8 cellular contexts compared by ENCODE assay signal in genomic region chr20:6768228-6769185, GRCh38. TPM values are rescaled to one million over a fixed set of nuclear protein-coding genes. Genes with fewer than 3 reads are reported as not detected.
DNase-seq lines count a peak whose midpoint lies in the region; ATAC-seq and TF ChIP-seq lines count a peak whose summit lies in the region.

No MANE protein-coding gene starts in this region.

- peak overlapping the region; percentile 77 to 87 for H3K27ac ChIP-seq in mucosa of rectum (ENCODE audit: low read depth in 2 of 2, low read length in 2 of 2)

- in situ Hi-C loops in GM13977 (cut with MboI; ENCODE audit: low pct_unique_long_range_greater_than_20kb, low sequenced_read_pairs, unreplicated experiment), result no loop called here

- peaks cover 10 to 20% of the 10 kb centered on the region in 2 donors for H3K4me1 ChIP-seq in mucosa of rectum (ENCODE audit: control insufficient read depth in 2 of 2, insufficient read depth in 2 of 2, low read length in 2 of 2)

- TF ChIP-seq CTCF in GM13977 (IDR thresholded peaks at IDR 0.05; ENCODE audit: extremely low read depth, insufficient read depth, missing control alignments), result no peak
- TF ChIP-seq CTCF in epithelial cell of proximal tubule (conservative IDR thresholded peaks at IDR 0.05; ENCODE audit: low read depth, low read length), result no peak

- H3K9ac ChIP-seq in mucosa of rectum (ENCODE audit: low read depth in 1 of 2, low read length in 2 of 2), result peak overlapping the region; percentile 71 to 94

- DNase-seq in GM13977 (ENCODE audit: low spot score) (peak; percentile 17), LoVo (ENCODE audit: low spot score) (peak; percentile 20), epithelial cell of proximal tubule (ENCODE audit: low read depth) (no peak), cerebellar nuclear complex (lab: John Stamatoyannopoulos, UW) (no peak), NCI-H1694 (lab: John Stamatoyannopoulos, UW) (no peak)

- H3K9me3 ChIP-seq in mucosa of rectum (ENCODE audit: control insufficient read depth in 2 of 2, low read length in 2 of 2), result no peaks in the 10 kb centered on the region

- peaks cover 0 to 21% of the 10 kb centered on the region in 2 donors for H3K36me3 ChIP-seq in mucosa of rectum (ENCODE audit: control insufficient read depth in 2 of 2, insufficient read depth in 2 of 2, low read length in 2 of 2)

- H3K4me3 ChIP-seq in epithelial cell of proximal tubule (ENCODE audit: low read depth, low read length) (peak overlapping the region; percentile 88), mucosa of rectum (ENCODE audit: low read length in 2 of 2) (peak overlapping the region; percentile 83 to 90)

- ATAC-seq in GM21576 (IDR thresholded peaks at IDR 0.05; ENCODE audit: unreplicated experiment) (no peak), HG02970 (IDR thresholded peaks at IDR 0.05; ENCODE audit: low FRiP score, unreplicated experiment) (no peak)

- H3K27me3 ChIP-seq in mucosa of rectum (ENCODE audit: control insufficient read depth in 2 of 2, insufficient read depth in 2 of 2, low read length in 2 of 2), result peaks cover 0 to 2% of the 10 kb centered on the region in 2 donors

RNA-seq across cellular contexts. Expression of gene BMP2, which starts 1.0 kb away (rescaled TPM):
- total RNA-seq in epithelial cell of proximal tubule, result 32.1 and 54.9 TPM in 2 replicates

Comparison
In these comparisons a context has a peak if more than half of its experiments do, and no peak if none do; other contexts are left out.
1. DNase-seq: peak in GM13977 (single experiment) and LoVo (single experiment); none in epithelial cell of proximal tubule (single experiment), cerebellar nuclear complex (0 of 2) and NCI-H1694 (single experiment).